Comparison of ENCODE assay signal across 30 cellular contexts in genomic region chr4:96227515-96227914, GRCh38.
"Had no signal": no experiment of that assay in that cellular context is flagged by ENCODE, and none has a peak within 500 bp of the region (broad histone marks: within the 10 kb centered on the region; RNA-seq: fewer than 3 reads in every experiment).

No MANE protein-coding gene starts in this region.

- DNase-seq: heart right ventricle; kidney glomerular epithelial cell; left cardiac atrium; left lung; lower lobe of right lung; mammary epithelial cell; mesenchymal stem cell; naive B cell; natural killer cell; nephron progenitor cell; occipital lobe; psoas muscle; right lobe of liver; stimulated activated CD4-positive, alpha-beta T cell treated with anti-CD3 and anti-CD28 coated beads, Interleukin-1b, Interleukin-23, amount 100 ng/mL, for 48 hours; stimulated activated CD4-positive, alpha-beta T cell treated with anti-CD3 and anti-CD28 coated beads, Interleukin-2, amount 100 ng/mL, for 48 hours; stimulated activated CD4-positive, alpha-beta T cell treated with anti-CD3 and anti-CD28 coated beads, Interleukin-4, amount 100 ng/mL, for 4 hours; stimulated activated CD8-positive, alpha-beta memory T cell treated with anti-CD3 and anti-CD28 coated beads, Interleukin-4, amount 100 ng/mL, for 48 hours; stimulated activated naive CD4-positive, alpha-beta T cell treated with Interleukin-2 at 50 U/mL for 16 hours; stimulated activated naive CD8-positive, alpha-beta T cell treated with anti-CD3 and anti-CD28 coated beads, Interleukin-15, amount 100 ng/mL, for 72 hours; substantia nigra; upper lobe of left lung had no signal

- H3K9ac ChIP-seq: neural progenitor cell, parathyroid adenoma had no signal

- H3K27me3 ChIP-seq: heart right ventricle, hepatocyte, left lung, neural progenitor cell, neutrophil, right lobe of liver, tibial nerve, upper lobe of left lung, vagina had no signal

- H2AFZ ChIP-seq: hepatocyte, neural progenitor cell, parathyroid adenoma had no signal

- H3K4me3 Mint-ChIP-seq: mesothelial cell of epicardium; naive B cell; natural killer cell; nephron progenitor cell; neural progenitor cell; stimulated activated memory B cell treated with anti-CD40 and anti-IgM and Interleukin-4, amounts not matched to agents 10 μg/mL and 1 μg/mL and 100 μg/mL, for 72 hours; stimulated activated naive CD8-positive, alpha-beta T cell treated with anti-CD3 and anti-CD28 coated beads, Interleukin-15, amount 100 ng/mL, for 72 hours had no signal

- H3K36me3 ChIP-seq: heart right ventricle, left lung, lower lobe of right lung, neural progenitor cell, neutrophil, right lobe of liver, tibial nerve, upper lobe of left lung, vagina had no signal

- H3K27ac Mint-ChIP-seq: mesothelial cell of epicardium; naive B cell; natural killer cell; nephron progenitor cell; neural progenitor cell; stimulated activated memory B cell treated with anti-CD40 and anti-IgM and Interleukin-4, amounts not matched to agents 10 μg/mL and 1 μg/mL and 100 μg/mL, for 72 hours; stimulated activated naive CD8-positive, alpha-beta T cell treated with anti-CD3 and anti-CD28 coated beads, Interleukin-15, amount 100 ng/mL, for 72 hours had no signal

- ATAC-seq: heart right ventricle; left cardiac atrium; left lung; lower lobe of right lung; natural killer cell; psoas muscle; right lobe of liver; stimulated activated memory B cell treated with anti-CD40 and anti-IgM and Interleukin-4, amounts not matched to agents 10 μg/mL and 1 μg/mL and 100 μg/mL, for 72 hours; stimulated activated naive CD8-positive, alpha-beta T cell treated with anti-CD3 and anti-CD28 coated beads, Interleukin-15, amount 100 ng/mL, for 72 hours had no signal

- H3K4me2 ChIP-seq: hepatocyte, neural progenitor cell, smooth muscle cell had no signal

- H3K4me3 ChIP-seq: heart right ventricle, hepatocyte, left lung, lower lobe of right lung, neural progenitor cell, psoas muscle, right lobe of liver, smooth muscle cell, tibial nerve, upper lobe of left lung, vagina had no signal

- H3K79me2 ChIP-seq: hepatocyte, parathyroid adenoma had no signal

- H3K27me3 Mint-ChIP-seq: naive B cell; stimulated activated memory B cell treated with anti-CD40 and anti-IgM and Interleukin-4, amounts not matched to agents 10 μg/mL and 1 μg/mL and 100 μg/mL, for 72 hours; stimulated activated naive CD8-positive, alpha-beta T cell treated with anti-CD3 and anti-CD28 coated beads, Interleukin-15, amount 100 ng/mL, for 72 hours had no signal

- H3K36me3 Mint-ChIP-seq: naive B cell; neural progenitor cell; stimulated activated memory B cell treated with anti-CD40 and anti-IgM and Interleukin-4, amounts not matched to agents 10 μg/mL and 1 μg/mL and 100 μg/mL, for 72 hours had no signal

- H3K27ac ChIP-seq: heart right ventricle, hepatocyte, left lung, lower lobe of right lung, neural progenitor cell, neutrophil, parathyroid adenoma, psoas muscle, right lobe of liver, tibial nerve, upper lobe of left lung, vagina had no signal

- H3K4me1 ChIP-seq: heart right ventricle, left lung, lower lobe of right lung, neural progenitor cell, parathyroid adenoma, psoas muscle, right lobe of liver, tibial nerve, upper lobe of left lung, vagina had no signal

- H3K9me3 ChIP-seq: left lung, lower lobe of right lung, neutrophil, psoas muscle, right lobe of liver, tibial nerve, upper lobe of left lung, vagina had no signal

- H3K4me1 Mint-ChIP-seq: naive B cell; nephron progenitor cell; neural progenitor cell; stimulated activated memory B cell treated with anti-CD40 and anti-IgM and Interleukin-4, amounts not matched to agents 10 μg/mL and 1 μg/mL and 100 μg/mL, for 72 hours; stimulated activated naive CD8-positive, alpha-beta T cell treated with anti-CD3 and anti-CD28 coated beads, Interleukin-15, amount 100 ng/mL, for 72 hours had no signal
